1 cellular context compared by ENCODE assay signal in genomic region chr17:50764860-50765259, GRCh38.
A peak's percentile ranks its signal among the peaks of the same experiment; 100 is the strongest.
TF ChIP-seq lines count a peak whose summit lies in the region.

No MANE protein-coding gene starts in this region.

TF ChIP-seq in K562, 482 proteins besides CTCF, POLR2A, EP300 and RAD21:
- TF ChIP-seq ZNF395 (CRISPR knock-in tag; IDR thresholded peaks at IDR 0.05) (no peak), PBX2 (CRISPR knock-in tag; IDR thresholded peaks at IDR 0.05; ENCODE audit: low read depth) (no peak), PBX2 (tag; conservative IDR thresholded peaks at IDR 0.05; ENCODE audit: low read depth) (peak; percentile 41; the same call in 1 of the 2 replicates)
